32 cellular contexts compared by ENCODE assay signal in genomic region chr22:19547620-19548019, GRCh38. TPM values are rescaled to one million over a fixed set of nuclear protein-coding genes. Genes with fewer than 3 reads are reported as not detected.
"Had no signal": no experiment of that assay in that cellular context is flagged by ENCODE, and none has a peak within 500 bp of the region (broad histone marks: within the 10 kb centered on the region; RNA-seq: fewer than 3 reads in every experiment).

No MANE protein-coding gene starts in this region.

- H3K27ac ChIP-seq: adrenal gland, ascending aorta, body of pancreas, brain microvascular endothelial cell, breast epithelium, cardiac muscle cell had no signal

- FAIRE-seq: astrocyte had no signal

- DNase-seq: activated gamma-delta T cell; activated gamma-delta T cell treated with Interleukin-2 at 50 U/mL for 16 hours; activated naive CD4-positive, alpha-beta T cell; activated naive CD4-positive, alpha-beta T cell treated with anti-CD3 and anti-CD28 coated beads for 36 hours; activated naive CD4-positive, alpha-beta T cell treated with anti-CD3 and anti-CD28 coated beads, Interleukin-2, amount 10 ng/mL, durations not matched to agents 7 days and 5 days; activated naive CD4-positive, alpha-beta T cell treated with anti-CD3 and anti-CD28 coated beads, Interleukin-2, amount 50 U/mL, for 16 hours; activated naive CD4-positive, alpha-beta T cell treated with Interleukin-2 at 50 U/mL for 16 hours; activated naive CD8-positive, alpha-beta T cell treated with anti-CD3 and anti-CD28 coated beads for 36 hours; activated naive CD8-positive, alpha-beta T cell treated with anti-CD3 and anti-CD28 coated beads, Interleukin-2, amount 10 ng/mL, durations not matched to agents 7 days and 5 days; activated naive CD8-positive, alpha-beta T cell treated with anti-CD3 and anti-CD28 coated beads, Interleukin-2, amount 50 U/mL, for 24 hours; activated T-cell treated with anti-CD3 and anti-CD28 coated beads, Interleukin-2, amount 50 U/mL, for 1 hour; activated T-cell treated with anti-CD3 and anti-CD28 coated beads, Interleukin-2, amount 50 U/mL, for 24 hours; activated T-cell treated with anti-CD3 and anti-CD28 coated beads, Interleukin-2, amount 50 U/mL, for 4 hours; activated T-cell treated with anti-CD3 and anti-CD28 coated beads, Interleukin-2, amount 50 U/mL, for 48 hours; activated T-cell treated with anti-CD3 and anti-CD28 coated beads, Interleukin-2, amount 50 U/mL, for 72 hours; adrenal gland; amniotic stem cell; amygdala; anterior cingulate cortex; aorta; body of pancreas; brain microvascular endothelial cell; caudate nucleus; central memory CD4-positive, alpha-beta T cell; cerebellar nuclear complex had no signal

- ATAC-seq: activated naive CD4-positive, alpha-beta T cell treated with anti-CD3 and anti-CD28 coated beads, Interleukin-2, amount 50 U/mL, for 72 hours; activated naive CD8-positive, alpha-beta T cell treated with anti-CD3 and anti-CD28 coated beads, Interleukin-2, amount 50 U/mL, for 24 hours; activated T-cell treated with anti-CD3 and anti-CD28 coated beads, Interleukin-2, amount 50 U/mL, for 4 hours; activated T-cell treated with anti-CD3 and anti-CD28 coated beads, Interleukin-2, amount 50 U/mL, for 72 hours; activated T-helper 17 cell treated with anti-CD3 and anti-CD28 coated beads, Interleukin-2, amount 50 U/mL, for 72 hours; body of pancreas had no signal

- H3K4me1 ChIP-seq: adrenal gland, ascending aorta, body of pancreas, breast epithelium had no signal

- H3K27me3 ChIP-seq: adrenal gland, ascending aorta, body of pancreas, brain microvascular endothelial cell, breast epithelium, cardiac muscle cell had no signal

- H3K4me3 ChIP-seq: adrenal gland, ascending aorta, body of pancreas, breast epithelium, cardiac muscle cell had no signal

- H3K9me3 ChIP-seq: adrenal gland, ascending aorta, body of pancreas, breast epithelium had no signal

- H3K36me3 ChIP-seq: adrenal gland, ascending aorta, brain microvascular endothelial cell, breast epithelium, cardiac muscle cell had no signal

RNA-seq across cellular contexts. Expression of gene CLDN5, which starts 23.4 kb away (rescaled TPM):
- total RNA-seq: activated naive CD4-positive, alpha-beta T cell treated with anti-CD3 and anti-CD28 coated beads, Interleukin-2, amount 50 U/mL, for 72 hours; activated naive CD8-positive, alpha-beta T cell treated with anti-CD3 and anti-CD28 coated beads for 36 hours; activated naive CD8-positive, alpha-beta T cell treated with anti-CD3 and anti-CD28 coated beads, Interleukin-2, amount 10 ng/mL, durations not matched to agents 7 days and 5 days; astrocyte; chondrocyte had no signal
